Comparison of ENCODE assay signal across 25 cellular contexts in genomic region chr2:96154506-96155380, GRCh38. TPM values are rescaled to one million over a fixed set of nuclear protein-coding genes. Genes with fewer than 3 reads are reported as not detected.
DNase-seq lines count a peak whose midpoint lies in the region; ATAC-seq lines count a peak whose summit lies in the region.
"Had no signal": no experiment of that assay in that cellular context is flagged by ENCODE, and none has a peak within 500 bp of the region (broad histone marks: within the 10 kb centered on the region; RNA-seq: fewer than 3 reads in every experiment).

No MANE protein-coding gene starts in this region.

- no peaks in the 10 kb centered on the region for H3K79me2 ChIP-seq in trophoblast cell (ENCODE audit: control insufficient read depth, insufficient read depth, low read length, poor library complexity)
- H3K79me2 ChIP-seq: parathyroid adenoma had no signal

- H3K36me3 Mint-ChIP-seq in activated CD4-positive, alpha-beta memory T cell treated with anti-CD3 and anti-CD28 coated beads for 36 hours, result peaks cover 4% of the 10 kb centered on the region
- H3K36me3 Mint-ChIP-seq in activated CD4-positive, alpha-beta memory T cell treated with anti-CD3 and anti-CD28 coated beads, Interleukin-2, amount 10 ng/mL, durations not matched to agents 7 days and 5 days (ENCODE audit: low read depth), result no peaks in the 10 kb centered on the region
- H3K36me3 Mint-ChIP-seq in stimulated activated memory B cell treated with anti-CD40 and anti-IgM and Interleukin-4, amounts not matched to agents 10 μg/mL and 1 μg/mL and 100 μg/mL, for 72 hours, result no peaks in the 10 kb centered on the region

- WGBS in trophoblast cell (ENCODE audit: extremely low coverage, insufficient coverage, insufficient read length), result no CpG with 5 or more reads among the region's 16 CpGs

- ATAC-seq in stimulated activated memory B cell treated with anti-CD40 and anti-IgM and Interleukin-4, amounts not matched to agents 10 μg/mL and 1 μg/mL and 100 μg/mL, for 72 hours, result no peak
- ATAC-seq in HG02588 (IDR thresholded peaks at IDR 0.05; ENCODE audit: unreplicated experiment), result no peak
- no peak for ATAC-seq in HG03108 (IDR thresholded peaks at IDR 0.05; ENCODE audit: unreplicated experiment)
- ATAC-seq: body of pancreas, left lung had no signal

- H3K27me3 Mint-ChIP-seq in activated CD4-positive, alpha-beta memory T cell treated with anti-CD3 and anti-CD28 coated beads for 36 hours, result no peaks in the 10 kb centered on the region
- no peaks in the 10 kb centered on the region for H3K27me3 Mint-ChIP-seq in activated CD4-positive, alpha-beta memory T cell treated with anti-CD3 and anti-CD28 coated beads, Interleukin-2, amount 10 ng/mL, durations not matched to agents 7 days and 5 days
- H3K27me3 Mint-ChIP-seq in stimulated activated memory B cell treated with anti-CD40 and anti-IgM and Interleukin-4, amounts not matched to agents 10 μg/mL and 1 μg/mL and 100 μg/mL, for 72 hours, result no peaks in the 10 kb centered on the region

- H4K91ac ChIP-seq in trophoblast cell (ENCODE audit: low read depth, low read length), result no peak overlapping the region

- no peak overlapping the region for H3K4me3 ChIP-seq in trophoblast cell (ENCODE audit: low read depth, low read length)
- H3K4me3 ChIP-seq: body of pancreas, left lung, SJSA1 had no signal

- no peaks in the 10 kb centered on the region for H3K79me1 ChIP-seq in trophoblast cell (ENCODE audit: low read length)

- peak overlapping the region; percentile 23 for H3K27ac Mint-ChIP-seq in activated CD4-positive, alpha-beta memory T cell treated with anti-CD3 and anti-CD28 coated beads for 36 hours
- H3K27ac Mint-ChIP-seq in activated CD4-positive, alpha-beta memory T cell treated with anti-CD3 and anti-CD28 coated beads, Interleukin-2, amount 10 ng/mL, durations not matched to agents 7 days and 5 days, result no peak overlapping the region
- peak overlapping the region; percentile 92 for H3K27ac Mint-ChIP-seq in stimulated activated memory B cell treated with anti-CD40 and anti-IgM and Interleukin-4, amounts not matched to agents 10 μg/mL and 1 μg/mL and 100 μg/mL, for 72 hours

- H2BK120ac ChIP-seq in trophoblast cell (ENCODE audit: insufficient read depth, low read length, poor library complexity), result no peak overlapping the region

- H2BK5ac ChIP-seq in trophoblast cell (ENCODE audit: low read depth, low read length, poor library complexity), result no peak overlapping the region

- H3K9me3 ChIP-seq in KOPT-K1 (ENCODE audit: insufficient read depth, low read length, poor library complexity, severe bottlenecking), result no peaks in the 10 kb centered on the region
- H3K9me3 ChIP-seq in trophoblast cell (ENCODE audit: insufficient read depth, low read depth, low read length), result peaks cover 2% of the 10 kb centered on the region
- H3K9me3 ChIP-seq: body of pancreas, left lung, SJSA1 had no signal

- H3K14ac ChIP-seq in trophoblast cell (ENCODE audit: low read length), result no peak overlapping the region

- no peak overlapping the region for H3K4me2 ChIP-seq in trophoblast cell (ENCODE audit: low read length)

- no peak overlapping the region for H3K4ac ChIP-seq in trophoblast cell (ENCODE audit: low read depth, low read length)

- peak; percentile 8 for DNase-seq in activated CD4-positive, alpha-beta memory T cell treated with anti-CD3 and anti-CD28 coated beads for 36 hours
- DNase-seq in activated CD4-positive, alpha-beta memory T cell treated with anti-CD3 and anti-CD28 coated beads, Interleukin-2, amount 10 ng/mL, durations not matched to agents 7 days and 5 days, result no peak
- peak; percentile 49 for DNase-seq in islet precursor cell
- DNase-seq in trophoblast cell, result no peak
- DNase-seq: activated CD4-positive, CD25-positive, alpha-beta regulatory T cell; activated naive CD4-positive, alpha-beta T cell; body of pancreas; dermis blood vessel endothelial cell; NCI-H1105 treated with DMSO at 0.1 percent for 48 hours; NCI-H526; stimulated activated CD4-positive, alpha-beta T cell treated with anti-CD3 and anti-CD28 coated beads, Interleukin-2, amount 100 ng/mL, for 48 hours; substantia nigra had no signal

- H4K12ac ChIP-seq in trophoblast cell (ENCODE audit: low read depth, low read length), result no peak overlapping the region

- no peak overlapping the region for H3K18ac ChIP-seq in trophoblast cell (ENCODE audit: low read length)

- no peaks in the 10 kb centered on the region for H3K4me1 ChIP-seq in trophoblast cell (ENCODE audit: control insufficient read depth in 1 of 2, insufficient read depth in 2 of 2, low read length in 2 of 2)
- H3K4me1 ChIP-seq: body of pancreas, parathyroid adenoma, SJSA1 had no signal

- no peak overlapping the region for H3K9ac ChIP-seq in trophoblast cell (ENCODE audit: low read length)
- H3K9ac ChIP-seq: parathyroid adenoma had no signal

- CTCF ChIA-PET in activated CD4-positive, alpha-beta memory T cell treated with anti-CD3 and anti-CD28 coated beads for 36 hours (lab: Charles Lee), result interaction anchor here (0.6 to 2.5 kb wide), 4 partner anchors 14 to 38 kb away, joined by 3 to 19 read pairs (median 4); no protein-coding TSS in a partner anchor
- CTCF ChIA-PET in activated CD4-positive, alpha-beta memory T cell treated with anti-CD3 and anti-CD28 coated beads, Interleukin-2, amount 10 ng/mL, durations not matched to agents 7 days and 5 days (lab: Charles Lee), result interaction anchor here (1.0 kb wide), 1 partner anchor 20 kb away, joined by 3 read pairs; no protein-coding TSS in a partner anchor

- no peaks in the 10 kb centered on the region for H3K27me3 ChIP-seq in trophoblast cell (ENCODE audit: insufficient read depth, low read length)
- H3K27me3 ChIP-seq: body of pancreas had no signal

- POLR2A ChIA-PET in activated CD4-positive, alpha-beta memory T cell treated with anti-CD3 and anti-CD28 coated beads for 36 hours (lab: Charles Lee), result interaction anchor here (6.6 kb wide), 1 partner anchor 9 kb away, joined by 206 read pairs; the partner anchor contains the start of gene DUSP2
- POLR2A ChIA-PET in activated CD4-positive, alpha-beta memory T cell treated with anti-CD3 and anti-CD28 coated beads, Interleukin-2, amount 10 ng/mL, durations not matched to agents 7 days and 5 days (lab: Charles Lee), result interaction anchor here (1.2 kb wide), 1 partner anchor 8 kb away, joined by 3 read pairs; no protein-coding TSS in a partner anchor

- no peak overlapping the region for H4K8ac ChIP-seq in trophoblast cell (ENCODE audit: low read depth, low read length)

- H3K4me3 Mint-ChIP-seq in activated CD4-positive, alpha-beta memory T cell treated with anti-CD3 and anti-CD28 coated beads for 36 hours, result no peak overlapping the region
- no peak overlapping the region for H3K4me3 Mint-ChIP-seq in activated CD4-positive, alpha-beta memory T cell treated with anti-CD3 and anti-CD28 coated beads, Interleukin-2, amount 10 ng/mL, durations not matched to agents 7 days and 5 days
- no peak overlapping the region for H3K4me3 Mint-ChIP-seq in stimulated activated memory B cell treated with anti-CD40 and anti-IgM and Interleukin-4, amounts not matched to agents 10 μg/mL and 1 μg/mL and 100 μg/mL, for 72 hours
- H3K4me3 Mint-ChIP-seq: T-helper 2 cell treated with Interferon-gamma antibody and Interleukin-4, amounts not matched to agents 5 μg/mL and 100 μg/mL, for 36 hours had no signal

- peak overlapping the region; percentile 41 for H3K27ac ChIP-seq in KOPT-K1 (ENCODE audit: low read depth, low read length, poor library complexity, severe bottlenecking)
- no peak overlapping the region for H3K27ac ChIP-seq in trophoblast cell (ENCODE audit: low read depth, low read length)
- H3K27ac ChIP-seq: body of pancreas, left lung, parathyroid adenoma, SJSA1 had no signal

- no peak overlapping the region for H2BK12ac ChIP-seq in trophoblast cell (ENCODE audit: low read length)

- H3K9me3 Mint-ChIP-seq in activated CD4-positive, alpha-beta memory T cell treated with anti-CD3 and anti-CD28 coated beads for 36 hours, result no peaks in the 10 kb centered on the region
- no peaks in the 10 kb centered on the region for H3K9me3 Mint-ChIP-seq in activated CD4-positive, alpha-beta memory T cell treated with anti-CD3 and anti-CD28 coated beads, Interleukin-2, amount 10 ng/mL, durations not matched to agents 7 days and 5 days
- H3K9me3 Mint-ChIP-seq in stimulated activated memory B cell treated with anti-CD40 and anti-IgM and Interleukin-4, amounts not matched to agents 10 μg/mL and 1 μg/mL and 100 μg/mL, for 72 hours, result no peaks in the 10 kb centered on the region
- H3K9me3 Mint-ChIP-seq: T-helper 2 cell treated with Interferon-gamma antibody and Interleukin-4, amounts not matched to agents 5 μg/mL and 100 μg/mL, for 36 hours had no signal

- H3K36me3 ChIP-seq in KOPT-K1 (ENCODE audit: insufficient read depth, low read length) (no peaks in the 10 kb centered on the region), trophoblast cell (ENCODE audit: control insufficient read depth in 1 of 2, insufficient read depth in 2 of 2, low read length in 2 of 2) (no peaks in the 10 kb centered on the region)
- H3K36me3 ChIP-seq: left lung, SJSA1 had no signal

- H3K4me1 Mint-ChIP-seq in activated CD4-positive, alpha-beta memory T cell treated with anti-CD3 and anti-CD28 coated beads for 36 hours (ENCODE audit: low read depth), result peaks cover 80% of the 10 kb centered on the region
- peaks cover 60% of the 10 kb centered on the region for H3K4me1 Mint-ChIP-seq in activated CD4-positive, alpha-beta memory T cell treated with anti-CD3 and anti-CD28 coated beads, Interleukin-2, amount 10 ng/mL, durations not matched to agents 7 days and 5 days
- peaks cover 83% of the 10 kb centered on the region for H3K4me1 Mint-ChIP-seq in stimulated activated memory B cell treated with anti-CD40 and anti-IgM and Interleukin-4, amounts not matched to agents 10 μg/mL and 1 μg/mL and 100 μg/mL, for 72 hours

- no peak overlapping the region for H3K23ac ChIP-seq in trophoblast cell (ENCODE audit: low read length)

- no peak overlapping the region for H2AK5ac ChIP-seq in trophoblast cell (ENCODE audit: low read length)

- intact Hi-C loops in activated CD4-positive, alpha-beta memory T cell treated with anti-CD3 and anti-CD28 coated beads for 36 hours (cut with micrococcal nuclease), result no loop called here

- H2AFZ ChIP-seq in trophoblast cell (ENCODE audit: insufficient read depth, low read length, poor library complexity), result no peak overlapping the region
- H2AFZ ChIP-seq: parathyroid adenoma had no signal

RNA-seq across cellular contexts. Expression of gene DUSP2, which starts 9.5 kb away (rescaled TPM):
- total RNA-seq in activated CD4-positive, alpha-beta memory T cell treated with anti-CD3 and anti-CD28 coated beads for 36 hours, result 100 to 1,000 TPM; 522 to 539 TPM
- total RNA-seq in activated CD4-positive, alpha-beta memory T cell treated with anti-CD3 and anti-CD28 coated beads, Interleukin-2, amount 10 ng/mL, durations not matched to agents 7 days and 5 days, result 10 to 100 TPM; 40.8 to 42.5 TPM
- polyA plus RNA-seq in trophoblast cell (2013), result 4.0 and 4.5 TPM in 2 replicates

RNA-seq across cellular contexts. Expression of gene ASTL, which starts 16.4 kb away (rescaled TPM):
- total RNA-seq in activated CD4-positive, alpha-beta memory T cell treated with anti-CD3 and anti-CD28 coated beads for 36 hours, result 1 to 10 TPM; 1.8 to 2.4 TPM
- under 1 TPM; 0.25 to 0.53 TPM for total RNA-seq in activated CD4-positive, alpha-beta memory T cell treated with anti-CD3 and anti-CD28 coated beads, Interleukin-2, amount 10 ng/mL, durations not matched to agents 7 days and 5 days
- polyA plus RNA-seq in trophoblast cell (2013), result 0.07 TPM in 1 of 2 replicates, not detected in the other
- total RNA-seq: body of pancreas, dermis blood vessel endothelial cell, epithelial cell of proximal tubule, HT1080, left lung, LHCN-M2, SJSA1, skeletal muscle tissue had no signal
- polyA plus RNA-seq: BJ had no signal

RNA-seq across cellular contexts. Expression of gene ADRA2B, which starts 38.4 kb away (rescaled TPM):
- under 1 TPM; 0.21 to 0.36 TPM for total RNA-seq in activated CD4-positive, alpha-beta memory T cell treated with anti-CD3 and anti-CD28 coated beads for 36 hours
- total RNA-seq in activated CD4-positive, alpha-beta memory T cell treated with anti-CD3 and anti-CD28 coated beads, Interleukin-2, amount 10 ng/mL, durations not matched to agents 7 days and 5 days, result under 1 TPM in 1 of 2 experiments, not detected in 1; 0.05 TPM
- polyA plus RNA-seq in trophoblast cell (2013), result 3.6 and 3.8 TPM in 2 replicates
- total RNA-seq: HT1080, LHCN-M2, SJSA1 had no signal
- polyA plus RNA-seq: BJ had no signal

RNA-seq across cellular contexts. Expression of gene STARD7, which starts 53.9 kb away (rescaled TPM):
- total RNA-seq in activated CD4-positive, alpha-beta memory T cell treated with anti-CD3 and anti-CD28 coated beads for 36 hours, result 100 to 1,000 TPM; 173 to 181 TPM
- 100 to 1,000 TPM; 108 to 113 TPM for total RNA-seq in activated CD4-positive, alpha-beta memory T cell treated with anti-CD3 and anti-CD28 coated beads, Interleukin-2, amount 10 ng/mL, durations not matched to agents 7 days and 5 days
- 70.0 and 72.7 TPM in 2 replicates for polyA plus RNA-seq in trophoblast cell (2013)

Comparison
In these comparisons a context has a peak if more than half of its experiments do, and no peak if none do; other contexts are left out.
1. DNase-seq: peak in activated CD4-positive, alpha-beta memory T cell treated with anti-CD3 and anti-CD28 coated beads for 36 hours (single experiment) and islet precursor cell (single experiment); none in activated CD4-positive, alpha-beta memory T cell treated with anti-CD3 and anti-CD28 coated beads, Interleukin-2, amount 10 ng/mL, durations not matched to agents 7 days and 5 days (single experiment) and trophoblast cell (0 of 2).
2. RNA of gene DUSP2, which starts 9.5 kb away (total RNA-seq): 522 to 539 TPM in activated CD4-positive, alpha-beta memory T cell treated with anti-CD3 and anti-CD28 coated beads for 36 hours; 40.8 to 42.5 TPM in activated CD4-positive, alpha-beta memory T cell treated with anti-CD3 and anti-CD28 coated beads, Interleukin-2, amount 10 ng/mL, durations not matched to agents 7 days and 5 days; every median in the first group is over 10 times any median in the second.